Comparison of ENCODE assay signal across 11 cellular contexts in the genomic region with DNA sequence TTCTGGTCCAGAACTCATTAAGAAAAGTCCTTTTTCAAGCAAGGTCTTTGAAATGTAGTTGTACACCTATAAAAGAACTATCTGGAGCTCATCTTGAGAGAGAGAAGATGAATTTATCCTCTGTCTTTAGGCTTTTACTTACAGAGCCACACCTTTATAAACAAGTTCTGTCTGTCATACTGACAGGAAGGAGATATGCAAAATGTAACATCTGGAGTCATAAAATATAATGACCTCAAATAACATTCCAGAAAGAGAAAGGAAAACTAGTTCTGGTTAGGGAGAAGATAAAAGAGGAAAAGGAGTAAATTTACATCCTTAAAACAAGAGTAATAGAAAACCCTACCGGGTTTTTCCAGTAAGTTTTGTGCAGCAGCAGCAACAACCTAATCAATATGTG. TPM values are rescaled to one million over a fixed set of nuclear protein-coding genes. Genes with fewer than 3 reads are reported as not detected.
DNase-seq lines count a peak whose midpoint lies in the region; ATAC-seq, FAIRE-seq and TF ChIP-seq lines count a peak whose summit lies in the region.
"Had no signal": no experiment of that assay in that cellular context is flagged by ENCODE, and none has a peak within 500 bp of the region (broad histone marks: within the 10 kb centered on the region; RNA-seq: fewer than 3 reads in every experiment).

No MANE protein-coding gene starts in this region.

- H3K4me1 ChIP-seq in gastroesophageal sphincter, result peaks cover 0 to 32% (median 0%) of the 10 kb centered on the region in 3 donors
- H3K4me1 ChIP-seq in small intestine (ENCODE audit: control insufficient read depth in 2 of 2, insufficient read depth in 1 of 2, low read depth in 1 of 2, low read length in 1 of 2), result peaks cover 0 to 3% of the 10 kb centered on the region in 2 donors

- no peak for TF ChIP-seq POLR2A in gastroesophageal sphincter (IDR thresholded peaks at IDR 0.05)

- H3K9me3 ChIP-seq in gastroesophageal sphincter (no peaks in the 10 kb centered on the region), small intestine (ENCODE audit: control insufficient read depth, low read depth) (no peaks in the 10 kb centered on the region)
- H3K9me3 ChIP-seq: adrenal gland had no signal

- 24% methylated on average over 1 of the region's 1 CpG; no CpG with 5 or more reads in 1 of the 2 donors for WGBS in gastroesophageal sphincter (ENCODE audit: low coverage in 1 of 2), 2 donors
- 15 to 28% (median 27%) methylated on average over 1 of the region's 1 CpG for WGBS in small intestine, 3 donors

- H3K36me3 ChIP-seq in gastroesophageal sphincter (no peaks in the 10 kb centered on the region), small intestine (ENCODE audit: control insufficient read depth in 2 of 2, insufficient read depth in 2 of 2, low read length in 2 of 2) (no peaks in the 10 kb centered on the region)
- H3K36me3 ChIP-seq: adrenal gland had no signal

- no peak for FAIRE-seq in small intestine (lab: Jason Lieb, UNC)
- FAIRE-seq: endothelial cell of umbilical vein, TTC549 had no signal

- TF ChIP-seq CTCF in gastroesophageal sphincter (IDR thresholded peaks at IDR 0.05) (no peak), GM20000 (IDR thresholded peaks at IDR 0.05; ENCODE audit: extremely low read depth, missing control alignments) (no peak)

- H3K27ac Mint-ChIP-seq in activated CD4-positive, alpha-beta T cell treated with anti-CD3 and anti-CD28 coated beads, Interleukin-2, amount 10 ng/mL, durations not matched to agents 7 days and 5 days, result no peak overlapping the region
- H3K27ac Mint-ChIP-seq in activated CD4-positive, alpha-beta memory T cell treated with anti-CD3 and anti-CD28 coated beads for 36 hours, result no peak overlapping the region

- H3K27me3 ChIP-seq in gastroesophageal sphincter (peaks cover 13% of the 10 kb centered on the region), small intestine (ENCODE audit: control insufficient read depth in 2 of 2, insufficient read depth in 2 of 2, low read length in 2 of 2) (no peaks in the 10 kb centered on the region)
- H3K27me3 ChIP-seq: adrenal gland had no signal

- peaks cover 10% of the 10 kb centered on the region for H3K27me3 Mint-ChIP-seq in activated CD4-positive, alpha-beta T cell treated with anti-CD3 and anti-CD28 coated beads, Interleukin-2, amount 10 ng/mL, durations not matched to agents 7 days and 5 days
- peaks cover 7% of the 10 kb centered on the region for H3K27me3 Mint-ChIP-seq in activated CD4-positive, alpha-beta memory T cell treated with anti-CD3 and anti-CD28 coated beads for 36 hours

- H3K36me3 Mint-ChIP-seq in activated CD4-positive, alpha-beta T cell treated with anti-CD3 and anti-CD28 coated beads, Interleukin-2, amount 10 ng/mL, durations not matched to agents 7 days and 5 days (ENCODE audit: low read depth), result no peaks in the 10 kb centered on the region
- H3K36me3 Mint-ChIP-seq in activated CD4-positive, alpha-beta memory T cell treated with anti-CD3 and anti-CD28 coated beads for 36 hours, result no peaks in the 10 kb centered on the region

- TF ChIP-seq EP300 in gastroesophageal sphincter (IDR thresholded peaks at IDR 0.05), result no peak

- H3K4me1 Mint-ChIP-seq in activated CD4-positive, alpha-beta T cell treated with anti-CD3 and anti-CD28 coated beads, Interleukin-2, amount 10 ng/mL, durations not matched to agents 7 days and 5 days, result peaks cover 29% of the 10 kb centered on the region
- H3K4me1 Mint-ChIP-seq in activated CD4-positive, alpha-beta memory T cell treated with anti-CD3 and anti-CD28 coated beads for 36 hours (ENCODE audit: low read depth), result peaks cover 21% of the 10 kb centered on the region

- no peaks in the 10 kb centered on the region for H3K9me3 Mint-ChIP-seq in activated CD4-positive, alpha-beta T cell treated with anti-CD3 and anti-CD28 coated beads, Interleukin-2, amount 10 ng/mL, durations not matched to agents 7 days and 5 days
- H3K9me3 Mint-ChIP-seq in activated CD4-positive, alpha-beta memory T cell treated with anti-CD3 and anti-CD28 coated beads for 36 hours, result no peaks in the 10 kb centered on the region

- peak overlapping the region; percentile 76 to 86 for H3K4me3 ChIP-seq in gastroesophageal sphincter
- peak overlapping the region in 1 of 2 donors; percentile 61 for H3K4me3 ChIP-seq in small intestine (ENCODE audit: low read depth in 1 of 2, low read length in 2 of 2)

- ATAC-seq in gastroesophageal sphincter, result no peak

- peak overlapping the region; percentile 89 for H3K4me3 Mint-ChIP-seq in activated CD4-positive, alpha-beta T cell treated with anti-CD3 and anti-CD28 coated beads, Interleukin-2, amount 10 ng/mL, durations not matched to agents 7 days and 5 days
- H3K4me3 Mint-ChIP-seq in activated CD4-positive, alpha-beta memory T cell treated with anti-CD3 and anti-CD28 coated beads for 36 hours, result peak overlapping the region; percentile 87

- peak overlapping the region; percentile 47 to 84 (median 76) for H3K27ac ChIP-seq in gastroesophageal sphincter
- no peak overlapping the region for H3K27ac ChIP-seq in small intestine (ENCODE audit: low read depth in 1 of 2, low read length in 1 of 2)
- H3K27ac ChIP-seq: adrenal gland had no signal

- POLR2A ChIA-PET in activated CD4-positive, alpha-beta T cell treated with anti-CD3 and anti-CD28 coated beads, Interleukin-2, amount 10 ng/mL, durations not matched to agents 7 days and 5 days (lab: Charles Lee), result interaction anchor here (1.5 kb wide), 1 partner anchor 278 kb away, joined by 3 read pairs; no protein-coding TSS in a partner anchor
- POLR2A ChIA-PET in activated CD4-positive, alpha-beta memory T cell treated with anti-CD3 and anti-CD28 coated beads for 36 hours (lab: Charles Lee), result no interaction called here

- DNase-seq in activated CD4-positive, alpha-beta T cell treated with anti-CD3 and anti-CD28 coated beads, Interleukin-2, amount 10 ng/mL, durations not matched to agents 7 days and 5 days, result no peak
- no peak for DNase-seq in activated CD4-positive, alpha-beta T cell treated with anti-CD3 and anti-CD28 coated beads for 48 hours
- DNase-seq in activated CD4-positive, alpha-beta memory T cell treated with anti-CD3 and anti-CD28 coated beads for 36 hours, result no peak
- peak; percentile 45 for DNase-seq in small intestine
- DNase-seq in NCI-H82 (lab: John Stamatoyannopoulos, UW), result no peak
- no peak for DNase-seq in H4 (ENCODE audit: low spot score)
- no peak for DNase-seq in GM20000 (ENCODE audit: low spot score)

- intact Hi-C loops in activated CD4-positive, alpha-beta memory T cell treated with anti-CD3 and anti-CD28 coated beads for 36 hours (cut with micrococcal nuclease), result loop anchor here (2.0 to 10.0 kb wide), 6 partner anchors 338 to 1982 kb away; a partner anchor contains a TSS

- CTCF ChIA-PET in activated CD4-positive, alpha-beta T cell treated with anti-CD3 and anti-CD28 coated beads, Interleukin-2, amount 10 ng/mL, durations not matched to agents 7 days and 5 days (lab: Charles Lee), result interaction anchor here (0.6 to 1.5 kb wide), 3 partner anchors 9 to 1538 kb away, joined by 3 to 4 read pairs (median 3); no protein-coding TSS in a partner anchor
- CTCF ChIA-PET in activated CD4-positive, alpha-beta memory T cell treated with anti-CD3 and anti-CD28 coated beads for 36 hours (lab: Charles Lee), result interaction anchor here (0.5 to 1.9 kb wide), 3 partner anchors 10 to 718 kb away, joined by 3 to 5 read pairs (median 3); no protein-coding TSS in a partner anchor

RNA-seq across cellular contexts. Expression of a gene that starts 1.3 kb away (rescaled TPM):
- total RNA-seq in activated CD4-positive, alpha-beta T cell treated with anti-CD3 and anti-CD28 coated beads, Interleukin-2, amount 10 ng/mL, durations not matched to agents 7 days and 5 days, result 10 to 100 TPM; 71.6 to 79.2 TPM
- total RNA-seq in activated CD4-positive, alpha-beta memory T cell treated with anti-CD3 and anti-CD28 coated beads for 36 hours, result 10 to 100 TPM; 63.9 to 64.9 TPM
- 10 to 100 TPM; 17.6 to 63.8 (median 31.3) TPM for total RNA-seq in gastroesophageal sphincter
- 1 to 10 TPM; 2.7 to 4.5 (median 3.9) TPM for polyA plus RNA-seq in small intestine
- total RNA-seq in H4 (2014; rRNA removed; shearing (Covaris generic)), result 6.0 and 8.0 TPM in 2 replicates

Comparison
In these comparisons a context has a peak if more than half of its experiments do, and no peak if none do; other contexts are left out.
1. H3K27ac ChIP-seq: peak in gastroesophageal sphincter (4 of 4); none in small intestine (0 of 2).